9 cellular contexts compared by ENCODE assay signal in the genomic region with DNA sequence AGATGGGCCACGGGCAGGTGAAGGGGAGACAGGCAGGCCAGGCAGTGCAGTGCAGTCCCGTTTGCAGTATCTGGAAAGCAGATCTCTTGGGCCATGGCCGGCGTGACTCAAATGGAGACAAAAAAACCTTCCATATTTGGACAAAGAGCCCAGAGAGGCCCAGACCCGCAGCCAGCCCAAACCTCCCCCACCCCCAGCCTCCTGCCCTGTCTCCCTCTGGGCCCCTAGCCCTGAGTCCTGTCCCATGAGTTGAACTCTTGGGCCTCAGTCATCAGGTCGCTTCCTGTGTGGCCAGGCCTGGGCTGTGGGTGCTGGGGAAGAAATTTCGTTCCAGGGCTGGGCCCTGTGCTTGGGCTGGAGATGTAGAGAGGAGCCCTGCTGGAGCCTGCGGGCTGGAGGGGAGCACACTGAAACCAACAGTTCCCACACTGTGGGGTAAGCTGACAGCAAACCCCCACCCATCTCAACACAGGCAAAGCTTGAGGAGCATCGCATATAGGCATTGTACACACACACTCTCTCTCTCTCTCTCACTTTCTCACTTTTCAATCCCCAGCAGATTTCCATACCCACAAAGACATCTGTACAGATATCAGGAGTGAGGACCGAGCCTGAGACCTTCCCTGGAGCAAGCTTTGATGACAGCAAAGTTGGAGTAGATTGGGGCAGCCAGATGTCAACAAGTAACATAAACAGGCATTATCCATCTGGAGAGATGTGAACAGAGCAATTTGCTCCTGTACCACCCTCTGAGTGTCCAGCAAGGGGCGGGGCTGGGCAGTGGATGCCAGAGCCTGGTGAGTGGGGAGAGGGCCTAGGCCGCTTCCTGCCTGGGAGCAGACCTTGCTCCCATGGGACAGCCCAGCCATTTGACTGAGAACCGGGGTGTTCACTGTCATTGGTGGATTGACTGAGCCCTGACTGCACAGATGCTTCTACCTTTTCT. TPM values are rescaled to one million over a fixed set of nuclear protein-coding genes. Genes with fewer than 3 reads are reported as not detected.
A peak's percentile ranks its signal among the peaks of the same experiment; 100 is the strongest.
DNase-seq lines count a peak whose midpoint lies in the region; ATAC-seq and TF ChIP-seq lines count a peak whose summit lies in the region.
"Had no signal": no experiment of that assay in that cellular context is flagged by ENCODE, and none has a peak within 500 bp of the region (broad histone marks: within the 10 kb centered on the region; RNA-seq: fewer than 3 reads in every experiment).

No MANE protein-coding gene starts in this region.

- H3K27me3 Mint-ChIP-seq in CD4-positive, alpha-beta memory T cell = no peaks in the 10 kb centered on the region
- no peaks in the 10 kb centered on the region for H3K27me3 Mint-ChIP-seq in activated T-cell treated with anti-CD3 and anti-CD28 coated beads, Interleukin-2, amount 50 U/mL, for 72 hours (ENCODE audit: low read depth)
- H3K27me3 Mint-ChIP-seq: activated B cell treated with CpG ODN at 0.5 μM for 24 hours had no signal

- peak overlapping the region in 3 of 7 donors; percentile 7 to 86 (median 22) for H3K27ac Mint-ChIP-seq in CD4-positive, alpha-beta memory T cell
- H3K27ac Mint-ChIP-seq in activated T-cell treated with anti-CD3 and anti-CD28 coated beads, Interleukin-2, amount 50 U/mL, for 72 hours = no peak overlapping the region
- H3K27ac Mint-ChIP-seq: activated B cell treated with CpG ODN at 0.5 μM for 24 hours had no signal

- TF ChIP-seq CTCF in thoracic aorta (IDR thresholded peaks at IDR 0.05) = no peak

- H3K4me1 Mint-ChIP-seq in CD4-positive, alpha-beta memory T cell = peaks cover 0 to 6% (median 3%) of the 10 kb centered on the region in 4 donors
- H3K4me1 Mint-ChIP-seq in activated T-cell treated with anti-CD3 and anti-CD28 coated beads, Interleukin-2, amount 50 U/mL, for 72 hours (ENCODE audit: low read depth) = no peaks in the 10 kb centered on the region

- H3K27ac ChIP-seq in thoracic aorta = peak overlapping the region; percentile 98 to 100
- no peak overlapping the region for H3K27ac ChIP-seq in CD4-positive, alpha-beta memory T cell (ENCODE audit: low read depth, low read length)

- peaks cover 3% of the 10 kb centered on the region for H3K36me3 ChIP-seq in thoracic aorta
- H3K36me3 ChIP-seq in CD4-positive, alpha-beta memory T cell (ENCODE audit: insufficient read depth, low read length) = no peaks in the 10 kb centered on the region

- DNase-seq in Right ventricle myocardium inferior (ENCODE audit: missing footprints) (peak; percentile 58), cardiac septum (ENCODE audit: low spot score) (no peak), Right ventricle myocardium superior (no peak), thoracic aorta (ENCODE audit: low spot score) (no peak), putamen (ENCODE audit: low spot score) (no peak)
- no peak for DNase-seq in CD4-positive, alpha-beta memory T cell
- DNase-seq in activated T-cell treated with anti-CD3 and anti-CD28 coated beads, Interleukin-2, amount 50 U/mL, for 72 hours = no peak
- DNase-seq: activated B cell treated with CpG ODN at 0.5 μM for 24 hours had no signal

- CTCF ChIA-PET in CD4-positive, alpha-beta memory T cell (lab: Charles Lee; ENCODE audit: partially characterized antibody) = interaction anchor here (0.7 to 4.8 kb wide), 3 partner anchors 10 to 12 kb away, joined by 3 to 32 read pairs (median 4); no protein-coding TSS in a partner anchor

- peaks cover 75 to 95% of the 10 kb centered on the region in 2 donors for H3K4me1 ChIP-seq in thoracic aorta (ENCODE audit: control insufficient read depth in 1 of 2, low read depth in 2 of 2)
- H3K4me1 ChIP-seq in CD4-positive, alpha-beta memory T cell (ENCODE audit: insufficient read depth, low read length) = peaks cover 4% of the 10 kb centered on the region

- POLR2A ChIA-PET in CD4-positive, alpha-beta memory T cell (lab: Charles Lee; ENCODE audit: partially characterized antibody) = no interaction called here

- no peaks in the 10 kb centered on the region for H3K36me3 Mint-ChIP-seq in CD4-positive, alpha-beta memory T cell
- H3K36me3 Mint-ChIP-seq in activated T-cell treated with anti-CD3 and anti-CD28 coated beads, Interleukin-2, amount 50 U/mL, for 72 hours (ENCODE audit: insufficient read depth in 2 of 2) = no peaks in the 10 kb centered on the region

- no peak overlapping the region for H3K4me3 Mint-ChIP-seq in CD4-positive, alpha-beta memory T cell
- no peak overlapping the region for H3K4me3 Mint-ChIP-seq in activated T-cell treated with anti-CD3 and anti-CD28 coated beads, Interleukin-2, amount 50 U/mL, for 72 hours
- H3K4me3 Mint-ChIP-seq: activated B cell treated with CpG ODN at 0.5 μM for 24 hours had no signal

- H3K9me3 ChIP-seq in thoracic aorta = no peaks in the 10 kb centered on the region
- H3K9me3 ChIP-seq in CD4-positive, alpha-beta memory T cell (ENCODE audit: control insufficient read depth in 1 of 2, low read length in 2 of 2) = no peaks in the 10 kb centered on the region

- intact Hi-C loops in Right ventricle myocardium inferior (cut with DNase I) = no loop called here
- intact Hi-C loops in cardiac septum (cut with DNase I) = no loop called here
- intact Hi-C loops in Right ventricle myocardium superior (cut with DNase I) = no loop called here
- intact Hi-C loops in CD4-positive, alpha-beta memory T cell (cut with micrococcal nuclease) = no loop called here

- H3K27me3 ChIP-seq in thoracic aorta (replicated peaks; ENCODE audit: insufficient read depth) = no peaks in the 10 kb centered on the region
- H3K27me3 ChIP-seq in CD4-positive, alpha-beta memory T cell (ENCODE audit: insufficient read depth, low read length) = no peaks in the 10 kb centered on the region

- H3K9me3 Mint-ChIP-seq in CD4-positive, alpha-beta memory T cell = no peaks in the 10 kb centered on the region
- H3K9me3 Mint-ChIP-seq in activated T-cell treated with anti-CD3 and anti-CD28 coated beads, Interleukin-2, amount 50 U/mL, for 72 hours = no peaks in the 10 kb centered on the region
- H3K9me3 Mint-ChIP-seq: activated B cell treated with CpG ODN at 0.5 μM for 24 hours had no signal

- H3K4me3 ChIP-seq in thoracic aorta = peak overlapping the region; percentile 32
- H3K4me3 ChIP-seq in CD4-positive, alpha-beta memory T cell (ENCODE audit: low read length in 2 of 2) = no peak overlapping the region

- ATAC-seq in Right ventricle myocardium inferior (peak; percentile 14), HG03460 (IDR thresholded peaks at IDR 0.05; ENCODE audit: unreplicated experiment) (peak; percentile 57), Right ventricle myocardium superior (ENCODE audit: poor library complexity) (peak; percentile 11), thoracic aorta (ENCODE audit: insufficient number of reproducible peaks, low FRiP score, low read depth) (peak; percentile 35)
- ATAC-seq in activated T-cell treated with anti-CD3 and anti-CD28 coated beads, Interleukin-2, amount 50 U/mL, for 72 hours (replicated peaks in 1 of 2) = no peak

RNA-seq across cellular contexts. Expression of a gene that starts 17.2 kb away (rescaled TPM):
- total RNA-seq in Right ventricle myocardium inferior = 57.1 TPM
- 82.6 TPM for total RNA-seq in cardiac septum
- 51.5 TPM for total RNA-seq in Right ventricle myocardium superior
- total RNA-seq in thoracic aorta = 100 to 1,000 TPM; 244 to 308 TPM
- total RNA-seq in CD4-positive, alpha-beta memory T cell = under 1 TPM in 1 of 2 experiments, not detected in 1; 0.23 TPM
- not detected for polyA plus RNA-seq in CD4-positive, alpha-beta memory T cell
- under 1 TPM; 0.05 to 0.07 TPM for total RNA-seq in activated T-cell treated with anti-CD3 and anti-CD28 coated beads, Interleukin-2, amount 50 U/mL, for 72 hours

RNA-seq across cellular contexts. Expression of a gene that starts 50.9 kb away (rescaled TPM):
- total RNA-seq in Right ventricle myocardium inferior (2.3 TPM), cardiac septum (3.8 TPM), Right ventricle myocardium superior (1.3 TPM), thoracic aorta (10 to 100 TPM in 1 of 2 donors, 1 to 10 TPM in 1; 6.5 to 14.2 TPM)
- 10 to 100 TPM; 12.1 to 12.9 TPM for total RNA-seq in CD4-positive, alpha-beta memory T cell
- polyA plus RNA-seq in CD4-positive, alpha-beta memory T cell = 1 to 10 TPM; 2.2 to 5.2 TPM
- total RNA-seq in activated T-cell treated with anti-CD3 and anti-CD28 coated beads, Interleukin-2, amount 50 U/mL, for 72 hours = 10 to 100 TPM; 17.3 to 19.6 TPM

RNA-seq across cellular contexts. Expression of a gene that starts 53.2 kb away (rescaled TPM):
- total RNA-seq in Right ventricle myocardium inferior (2.8 TPM), cardiac septum (6.9 TPM), Right ventricle myocardium superior (2.1 TPM), thoracic aorta (10 to 100 TPM in 1 of 2 donors, 1 to 10 TPM in 1; 7.7 to 13.4 TPM)
- total RNA-seq in CD4-positive, alpha-beta memory T cell = under 1 TPM; 0.61 to 0.87 TPM
- not detected for polyA plus RNA-seq in CD4-positive, alpha-beta memory T cell
- total RNA-seq in activated T-cell treated with anti-CD3 and anti-CD28 coated beads, Interleukin-2, amount 50 U/mL, for 72 hours = not detected

Comparison
In these comparisons a context has a peak if more than half of its experiments do, and no peak if none do; other contexts are left out.
1. ATAC-seq: peak in Right ventricle myocardium inferior (single experiment), HG03460 (single experiment), Right ventricle myocardium superior (single experiment) and thoracic aorta (single experiment); none in activated T-cell treated with anti-CD3 and anti-CD28 coated beads, Interleukin-2, amount 50 U/mL, for 72 hours (0 of 2).
2. RNA of a gene that starts 17.2 kb away (total RNA-seq): 244 to 308 TPM in thoracic aorta, 82.6 TPM in cardiac septum (single experiment), 57.1 TPM in Right ventricle myocardium inferior (single experiment) and 51.5 TPM in Right ventricle myocardium superior (single experiment); 0.23 TPM in CD4-positive, alpha-beta memory T cell and 0.05 to 0.07 TPM in activated T-cell treated with anti-CD3 and anti-CD28 coated beads, Interleukin-2, amount 50 U/mL, for 72 hours; every median in the first group is over 10 times any median in the second.